In genomic region chr13:30666113-30666512, GRCh38 we compare ENCODE assay signal across 16 cellular contexts.
"Had no signal": no experiment of that assay in that cellular context is flagged by ENCODE, and none has a peak within 500 bp of the region (broad histone marks: within the 10 kb centered on the region; RNA-seq: fewer than 3 reads in every experiment).

No MANE protein-coding gene starts in this region.

- DNase-seq: activated CD4-positive, alpha-beta memory T cell treated with anti-CD3 and anti-CD28 coated beads for 36 hours; activated CD4-positive, alpha-beta T cell treated with anti-CD3 and anti-CD28 coated beads for 1 hour; activated CD8-positive, alpha-beta memory T cell treated with anti-CD3 and anti-CD28 coated beads, Interleukin-2, amount 50 U/mL, for 4 hours; activated gamma-delta T cell treated with Interleukin-2 at 50 U/mL for 16 hours; activated naive CD8-positive, alpha-beta T cell treated with anti-CD3 and anti-CD28 coated beads for 36 hours; activated T-cell treated with anti-CD3 and anti-CD28 coated beads, Interleukin-2, amount 50 U/mL, for 72 hours; effector CD8-positive, alpha-beta T cell; mammary epithelial cell; stimulated activated CD4-positive, alpha-beta T cell treated with anti-CD3 and anti-CD28 coated beads, Interleukin-4, amount 100 ng/mL, for 1 hour; stimulated activated CD8-positive, alpha-beta memory T cell treated with anti-CD3 and anti-CD28 coated beads, Interleukin-4, amount 100 ng/mL, for 48 hours had no signal

- H3K4me1 ChIP-seq: breast epithelium had no signal

- H3K36me3 ChIP-seq: breast epithelium, thoracic aorta had no signal

- H3K27ac ChIP-seq: breast epithelium, epithelial cell of prostate, thoracic aorta had no signal

- FAIRE-seq: colon, islet of Langerhans had no signal

- H3K27me3 ChIP-seq: breast epithelium had no signal

- H3K4me3 ChIP-seq: breast epithelium, thoracic aorta had no signal

- H3K9me3 ChIP-seq: breast epithelium, thoracic aorta had no signal

- ATAC-seq: activated T-cell treated with anti-CD3 and anti-CD28 coated beads, Interleukin-2, amount 50 U/mL, for 72 hours; left lobe of liver had no signal
